19 cellular contexts compared by ENCODE assay signal in the genomic region with DNA sequence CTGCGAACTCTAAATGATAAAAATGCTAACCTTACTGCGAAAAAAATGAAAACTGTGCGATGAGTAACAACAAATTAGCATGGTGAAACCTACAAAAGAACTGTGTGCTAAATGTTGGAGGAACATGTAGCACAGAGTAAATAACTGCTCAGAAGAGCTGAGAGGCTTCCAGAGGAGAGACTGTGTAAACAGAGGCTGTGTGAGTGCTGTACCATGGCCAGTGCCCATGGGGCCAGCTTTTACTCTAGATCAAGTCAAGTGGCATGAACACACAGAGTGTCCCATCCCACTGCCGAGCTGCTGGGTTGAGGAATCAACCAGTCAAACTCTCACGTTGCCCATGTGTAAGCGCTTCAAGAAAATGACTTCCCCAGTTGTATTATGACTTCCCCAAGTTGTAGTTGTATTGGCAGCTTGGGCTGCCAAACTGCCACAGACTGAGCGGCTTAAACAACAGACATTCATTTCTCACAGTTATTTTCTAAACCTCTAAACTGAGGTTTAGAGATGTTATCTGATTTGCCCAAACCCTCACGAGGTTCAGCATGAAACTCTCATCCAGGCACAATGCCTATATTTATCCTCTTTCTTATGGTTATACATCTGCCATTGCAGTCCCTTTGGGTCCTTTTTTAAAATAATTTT.
A peak's percentile ranks its signal among the peaks of the same experiment; 100 is the strongest.
DNase-seq lines count a peak whose midpoint lies in the region; ATAC-seq and TF ChIP-seq lines count a peak whose summit lies in the region.
"Had no signal": no experiment of that assay in that cellular context is flagged by ENCODE, and none has a peak within 500 bp of the region (broad histone marks: within the 10 kb centered on the region; RNA-seq: fewer than 3 reads in every experiment).

No MANE protein-coding gene starts in this region.

- TF ChIP-seq CTCF in neutrophil (IDR thresholded peaks at IDR 0.05), result no peak
- TF ChIP-seq CTCF in activated CD8-positive, alpha-beta T cell treated with anti-CD3 and anti-CD28 coated beads for 36 hours (IDR thresholded peaks at IDR 0.05), result no peak

- intact Hi-C loops in activated CD8-positive, alpha-beta T cell treated with anti-CD3 and anti-CD28 coated beads for 36 hours (cut with micrococcal nuclease), result no loop called here
- intact Hi-C loops in naive thymus-derived CD4-positive, alpha-beta T cell (cut with micrococcal nuclease), result no loop called here

- no peak overlapping the region for H3K27ac Mint-ChIP-seq in activated CD8-positive, alpha-beta T cell treated with anti-CD3 and anti-CD28 coated beads for 36 hours
- peak overlapping the region in 1 of 9 donors; percentile 51 for H3K27ac Mint-ChIP-seq in naive thymus-derived CD4-positive, alpha-beta T cell
- H3K27ac Mint-ChIP-seq: CD4-positive, alpha-beta memory T cell had no signal

- peaks cover 17% of the 10 kb centered on the region for H3K9me3 Mint-ChIP-seq in activated CD8-positive, alpha-beta T cell treated with anti-CD3 and anti-CD28 coated beads for 36 hours
- peaks cover 7 to 28% (median 12%) of the 10 kb centered on the region in 11 donors for H3K9me3 Mint-ChIP-seq in naive thymus-derived CD4-positive, alpha-beta T cell

- no peaks in the 10 kb centered on the region for H3K4me1 ChIP-seq in neutrophil (ENCODE audit: control insufficient read depth in 1 of 2, insufficient read depth in 1 of 2, low read depth in 1 of 2, low read length in 1 of 2)
- no peaks in the 10 kb centered on the region for H3K4me1 ChIP-seq in naive thymus-derived CD4-positive, alpha-beta T cell (ENCODE audit: control insufficient read depth in 2 of 2, insufficient read depth in 2 of 2, low read length in 2 of 2)
- H3K4me1 ChIP-seq: BLaER1 treated with 17β-estradiol and CSF1 and Interleukin-3, amounts not matched to agents 10 nM and 100 nM had no signal

- H3K4me3 Mint-ChIP-seq in activated CD8-positive, alpha-beta T cell treated with anti-CD3 and anti-CD28 coated beads for 36 hours, result no peak overlapping the region
- no peak overlapping the region for H3K4me3 Mint-ChIP-seq in naive thymus-derived CD4-positive, alpha-beta T cell
- H3K4me3 Mint-ChIP-seq: CD4-positive, alpha-beta memory T cell had no signal

- H3K4me1 Mint-ChIP-seq in activated CD8-positive, alpha-beta T cell treated with anti-CD3 and anti-CD28 coated beads for 36 hours (ENCODE audit: low read depth), result peaks cover 4% of the 10 kb centered on the region
- H3K4me1 Mint-ChIP-seq in naive thymus-derived CD4-positive, alpha-beta T cell, result peaks cover 0 to 16% (median 12%) of the 10 kb centered on the region in 7 donors
- H3K4me1 Mint-ChIP-seq: CD4-positive, alpha-beta memory T cell had no signal

- DNase-seq in COLO668 (lab: John Stamatoyannopoulos, UW; ENCODE audit: unreplicated experiment), result peak; percentile 42
- DNase-seq in Jurkat, Clone E6-1 (ENCODE audit: low read depth, low spot score), result peak; percentile 72
- peak; percentile 21 for DNase-seq in NCI-H774 (lab: John Stamatoyannopoulos, UW)
- DNase-seq in activated CD8-positive, alpha-beta T cell treated with anti-CD3 and anti-CD28 coated beads for 36 hours, result no peak
- no peak for DNase-seq in naive thymus-derived CD4-positive, alpha-beta T cell
- no peak for DNase-seq in germinal center (ENCODE audit: low spot score)
- DNase-seq: 8988T; CD4-positive, alpha-beta memory T cell; IMR-90; MV-4-11; NCI-H1417 treated with DMSO at 0.1 percent for 48 hours; NCI-H187; NCI-H2171; NCI-H446; NCI-H526; OCI-M1 had no signal

- H3K36me3 Mint-ChIP-seq in activated CD8-positive, alpha-beta T cell treated with anti-CD3 and anti-CD28 coated beads for 36 hours (ENCODE audit: low read depth), result no peaks in the 10 kb centered on the region
- H3K36me3 Mint-ChIP-seq in naive thymus-derived CD4-positive, alpha-beta T cell, result no peaks in the 10 kb centered on the region
- H3K36me3 Mint-ChIP-seq: CD4-positive, alpha-beta memory T cell had no signal

- H3K4me3 ChIP-seq in Jurkat, Clone E6-1 (ENCODE audit: low read length), result no peak overlapping the region; the same call in 1 of the 2 replicates
- H3K4me3 ChIP-seq in neutrophil (ENCODE audit: low read depth in 1 of 2, low read length in 1 of 2), result no peak overlapping the region
- H3K4me3 ChIP-seq in naive thymus-derived CD4-positive, alpha-beta T cell (ENCODE audit: low read length), result no peak overlapping the region
- H3K4me3 ChIP-seq: BLaER1 treated with 17β-estradiol and CSF1 and Interleukin-3, amounts not matched to agents 10 nM and 100 nM had no signal

- POLR2A ChIA-PET in activated CD8-positive, alpha-beta T cell treated with anti-CD3 and anti-CD28 coated beads for 36 hours (lab: Charles Lee), result no interaction called here
- POLR2A ChIA-PET in naive thymus-derived CD4-positive, alpha-beta T cell (lab: Charles Lee), result no interaction called here

- H3K36me3 ChIP-seq in neutrophil, result peaks cover 11% of the 10 kb centered on the region
- H3K36me3 ChIP-seq in naive thymus-derived CD4-positive, alpha-beta T cell (ENCODE audit: control insufficient read depth in 2 of 3, insufficient read depth in 3 of 3, low read length in 3 of 3), result no peaks in the 10 kb centered on the region
- H3K36me3 ChIP-seq: BLaER1 treated with 17β-estradiol and CSF1 and Interleukin-3, amounts not matched to agents 10 nM and 100 nM had no signal

- CTCF ChIA-PET in activated CD8-positive, alpha-beta T cell treated with anti-CD3 and anti-CD28 coated beads for 36 hours (lab: Charles Lee), result no interaction called here
- CTCF ChIA-PET in naive thymus-derived CD4-positive, alpha-beta T cell (lab: Charles Lee), result no interaction called here

- no peak for ATAC-seq in activated CD8-positive, alpha-beta T cell treated with anti-CD3 and anti-CD28 coated beads for 36 hours
- ATAC-seq in naive thymus-derived CD4-positive, alpha-beta T cell, result no peak
- ATAC-seq: Right ventricle myocardium inferior had no signal

- H3K27me3 Mint-ChIP-seq in activated CD8-positive, alpha-beta T cell treated with anti-CD3 and anti-CD28 coated beads for 36 hours, result no peaks in the 10 kb centered on the region
- peaks cover 0 to 6% (median 4%) of the 10 kb centered on the region in 5 donors for H3K27me3 Mint-ChIP-seq in naive thymus-derived CD4-positive, alpha-beta T cell

- H3K27me3 ChIP-seq in neutrophil, result no peaks in the 10 kb centered on the region
- no peaks in the 10 kb centered on the region for H3K27me3 ChIP-seq in naive thymus-derived CD4-positive, alpha-beta T cell (ENCODE audit: control insufficient read depth in 2 of 2, insufficient read depth in 2 of 2, low read length in 2 of 2)
- H3K27me3 ChIP-seq: BLaER1 treated with 17β-estradiol and CSF1 and Interleukin-3, amounts not matched to agents 10 nM and 100 nM had no signal

- H3K27ac ChIP-seq in neutrophil, result peak overlapping the region; percentile 37
- no peak overlapping the region for H3K27ac ChIP-seq in naive thymus-derived CD4-positive, alpha-beta T cell (ENCODE audit: low read depth, low read length)
- H3K27ac ChIP-seq: BLaER1 treated with 17β-estradiol and CSF1 and Interleukin-3, amounts not matched to agents 10 nM and 100 nM had no signal

- no peaks in the 10 kb centered on the region for H3K9me3 ChIP-seq in neutrophil
- H3K9me3 ChIP-seq in naive thymus-derived CD4-positive, alpha-beta T cell (ENCODE audit: control insufficient read depth in 2 of 3, low read length in 3 of 3), result peaks cover 0 to 7% (median 0%) of the 10 kb centered on the region in 3 experiments

Comparison
In these comparisons a context has a peak if more than half of its experiments do, and no peak if none do; other contexts are left out.
1. DNase-seq: peak in COLO668 (single experiment), Jurkat, Clone E6-1 (single experiment) and NCI-H774 (single experiment); none in activated CD8-positive, alpha-beta T cell treated with anti-CD3 and anti-CD28 coated beads for 36 hours (single experiment), naive thymus-derived CD4-positive, alpha-beta T cell (0 of 9) and germinal center (single experiment).